In genomic region chr13:100535401-100536135, GRCh38 we compare ENCODE assay signal across 1 cellular context.
TF ChIP-seq lines count a peak whose summit lies in the region.

No MANE protein-coding gene starts in this region.

TF ChIP-seq in HEK293T, 16 proteins besides CTCF, POLR2A, EP300 and RAD21 (continued from another document):
- TF ChIP-seq SP1 (IDR thresholded peaks at IDR 0.05) (no peak), CTBP1 (IDR thresholded peaks at IDR 0.05; ENCODE audit: borderline replicate concordance) (no peak), FOXM1 (IDR thresholded peaks at IDR 0.05; ENCODE audit: borderline replicate concordance) (no peak), HDGF (IDR thresholded peaks at IDR 0.05; ENCODE audit: borderline replicate concordance) (no peak), TARDBP (IDR thresholded peaks at IDR 0.05) (no peak), ZNF384 (IDR thresholded peaks at IDR 0.05) (no peak), SUZ12 (IDR thresholded peaks at IDR 0.05) (no peak), FOXK2 (IDR thresholded peaks at IDR 0.05) (no peak), FOXA1 (IDR thresholded peaks at IDR 0.05) (no peak), LEF1 (IDR thresholded peaks at IDR 0.05; ENCODE audit: borderline replicate concordance) (no peak), L3MBTL2 (conservative IDR thresholded peaks at IDR 0.05) (no peak), NFRKB (IDR thresholded peaks at IDR 0.05) (no peak), PKNOX1 (IDR thresholded peaks at IDR 0.05) (no peak)
